Comparison of ENCODE assay signal across 23 cellular contexts in the genomic region with DNA sequence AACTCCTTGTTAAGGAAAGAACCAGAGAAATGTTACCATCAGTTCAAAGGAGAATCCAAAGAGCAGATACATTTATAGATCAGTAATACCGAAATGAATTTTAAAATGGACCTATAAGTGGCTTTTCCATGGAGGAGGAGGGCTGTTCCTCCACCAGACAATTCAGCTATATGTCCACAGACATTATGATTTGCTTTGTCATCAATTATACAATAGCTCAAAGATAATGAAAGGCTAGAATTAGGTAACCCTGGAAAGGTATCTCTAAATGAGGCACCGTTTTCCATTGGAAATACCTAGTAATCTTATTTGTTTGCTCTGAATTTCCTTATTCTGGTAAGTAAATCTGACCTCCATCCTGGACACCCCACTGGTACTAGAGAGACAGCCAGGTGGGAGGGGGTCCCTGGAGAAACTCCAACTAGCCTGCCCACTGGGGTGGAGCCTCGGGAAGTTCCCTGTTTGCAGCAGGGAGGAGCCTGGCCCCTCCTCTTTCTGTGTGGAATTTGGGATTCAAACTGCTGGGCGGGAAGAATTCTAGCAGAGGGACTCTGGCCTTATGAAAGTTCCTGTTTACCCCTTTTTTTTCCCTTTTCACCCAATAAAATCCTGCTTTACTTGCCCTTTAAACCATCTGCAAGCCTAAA.
DNase-seq lines count a peak whose midpoint lies in the region.
"Had no signal": no experiment of that assay in that cellular context is flagged by ENCODE, and none has a peak within 500 bp of the region (broad histone marks: within the 10 kb centered on the region; RNA-seq: fewer than 3 reads in every experiment).

No MANE protein-coding gene starts in this region.

- H3K4ac ChIP-seq in neuronal stem cell (ENCODE audit: low read length), result no peak overlapping the region

- H4K91ac ChIP-seq in neuronal stem cell (ENCODE audit: low read depth, low read length, poor library complexity), result no peak overlapping the region

- no peaks in the 10 kb centered on the region for H3K27me3 ChIP-seq in NT2/D1 (ENCODE audit: insufficient read depth, insufficient read length)
- peaks cover 30% of the 10 kb centered on the region for H3K27me3 ChIP-seq in iPS-18a (ENCODE audit: control insufficient read depth, insufficient read depth, low read length)
- H3K27me3 ChIP-seq in neuronal stem cell (ENCODE audit: control insufficient read depth in 3 of 3, insufficient read depth in 3 of 3, low read depth in 1 of 3, low read length in 3 of 3), result no peaks in the 10 kb centered on the region
- H3K27me3 ChIP-seq in effector memory CD4-positive, alpha-beta T cell (replicated peaks; ENCODE audit: control insufficient read depth, insufficient read depth, low read length, poor library complexity, severe bottlenecking), result no peaks in the 10 kb centered on the region
- H3K27me3 ChIP-seq: heart left ventricle, spleen, tibial artery had no signal

- H3K36me3 ChIP-seq in NT2/D1 (ENCODE audit: insufficient read depth, insufficient read length, low read length), result no peaks in the 10 kb centered on the region
- H3K36me3 ChIP-seq in iPS-18a (ENCODE audit: control insufficient read depth, low read depth, low read length), result no peaks in the 10 kb centered on the region
- no peaks in the 10 kb centered on the region for H3K36me3 ChIP-seq in neuronal stem cell (replicated peaks in 1 of 2; ENCODE audit: control insufficient read depth in 2 of 2, insufficient read depth in 2 of 2, low read length in 2 of 2)
- no peaks in the 10 kb centered on the region for H3K36me3 ChIP-seq in effector memory CD4-positive, alpha-beta T cell (ENCODE audit: control insufficient read depth, insufficient read depth, low read length)
- H3K36me3 ChIP-seq: heart left ventricle, lower lobe of right lung, spleen, tibial artery had no signal

- no peak overlapping the region for H2BK12ac ChIP-seq in neuronal stem cell (ENCODE audit: low read length)

- H3K9ac ChIP-seq in NT2/D1 (ENCODE audit: insufficient read length, low read depth) (no peak overlapping the region), iPS-18a (ENCODE audit: low read length) (peak overlapping the region; percentile 25), neuronal stem cell (ENCODE audit: low read depth, low read length, poor library complexity) (no peak overlapping the region)

- no peak overlapping the region for H3K18ac ChIP-seq in neuronal stem cell (ENCODE audit: low read length)

- no peak overlapping the region for H3K14ac ChIP-seq in neuronal stem cell (ENCODE audit: low read length)

- H3K23ac ChIP-seq in neuronal stem cell (ENCODE audit: low read depth, low read length, poor library complexity), result no peak overlapping the region

- H3K4me1 ChIP-seq in NT2/D1 (ENCODE audit: insufficient read depth, insufficient read length), result no peaks in the 10 kb centered on the region
- H3K4me1 ChIP-seq in iPS-18a (ENCODE audit: control insufficient read depth, low read depth, low read length), result peaks cover 53% of the 10 kb centered on the region
- peaks cover 4 to 11% of the 10 kb centered on the region in 2 donors for H3K4me1 ChIP-seq in neuronal stem cell (ENCODE audit: control insufficient read depth in 2 of 2, insufficient read depth in 1 of 2, low read depth in 1 of 2, low read length in 2 of 2)
- H3K4me1 ChIP-seq in effector memory CD4-positive, alpha-beta T cell (ENCODE audit: control insufficient read depth, insufficient read depth, low read length, poor library complexity, severe bottlenecking), result no peaks in the 10 kb centered on the region
- H3K4me1 ChIP-seq: lower lobe of right lung had no signal

- H2AK5ac ChIP-seq in neuronal stem cell (ENCODE audit: low read depth, low read length), result no peak overlapping the region

- H3K4me3 ChIP-seq in NT2/D1 (ENCODE audit: insufficient read length, low read depth), result no peak overlapping the region
- no peak overlapping the region for H3K4me3 ChIP-seq in iPS-18a (ENCODE audit: low read length)
- H3K4me3 ChIP-seq in neuronal stem cell (ENCODE audit: low read length in 2 of 2), result no peak overlapping the region
- H3K4me3 ChIP-seq in effector memory CD4-positive, alpha-beta T cell (ENCODE audit: insufficient read depth, low read depth, low read length, poor library complexity, severe bottlenecking), result no peak overlapping the region
- H3K4me3 ChIP-seq: spleen, tibial artery had no signal

- H2AFZ ChIP-seq in neuronal stem cell (ENCODE audit: low read length), result peak overlapping the region; percentile 28

- H2BK120ac ChIP-seq in neuronal stem cell (ENCODE audit: low read depth, low read length), result no peak overlapping the region

- H2BK15ac ChIP-seq in neuronal stem cell (ENCODE audit: low read length), result no peak overlapping the region

- no peaks in the 10 kb centered on the region for H3K79me1 ChIP-seq in neuronal stem cell (ENCODE audit: low read depth, low read length)

- H3K27ac ChIP-seq in iPS-18a (ENCODE audit: low read length) (no peak overlapping the region), neuronal stem cell (replicated peaks; ENCODE audit: low read length) (no peak overlapping the region)
- no peak overlapping the region for H3K27ac ChIP-seq in effector memory CD4-positive, alpha-beta T cell (ENCODE audit: insufficient read depth, low read length, poor library complexity, severe bottlenecking)
- H3K27ac ChIP-seq: coronary artery, spleen, tibial artery had no signal

- H4K8ac ChIP-seq in neuronal stem cell (ENCODE audit: low read depth, low read length), result no peak overlapping the region

- no peak overlapping the region for H3K4me2 ChIP-seq in neuronal stem cell (ENCODE audit: insufficient read depth, low read length, poor library complexity, severe bottlenecking)

- no peak overlapping the region for H2BK5ac ChIP-seq in neuronal stem cell (ENCODE audit: low read length)

- no CpG with 5 or more reads among the region's 4 CpGs for WGBS in neuronal stem cell (ENCODE audit: extremely low coverage in 2 of 2, insufficient read length in 2 of 2, insufficient replicate concordance in 1 of 2), 2 donors

- DNase-seq in NCI-H1092 treated with DMSO at 0.1 percent for 48 hours (lab: John Stamatoyannopoulos, UW) (peak; percentile 10), NCI-H1092 (lab: John Stamatoyannopoulos, UW) (no peak), NT2/D1 (ENCODE audit: low read depth, low spot score) (peak; percentile 54), neuronal stem cell (ENCODE audit: low spot score) (peak; percentile 15), C1 segment of cervical spinal cord (lab: John Stamatoyannopoulos, UW) (no peak), NCI-H1048 (lab: John Stamatoyannopoulos, UW) (no peak)
- DNase-seq in effector memory CD4-positive, alpha-beta T cell, result no peak
- DNase-seq: 8988T; activated naive CD4-positive, alpha-beta T cell treated with anti-CD3 and anti-CD28 coated beads for 36 hours; activated T-cell treated with anti-CD3 and anti-CD28 coated beads, Interleukin-2, amount 50 U/mL, for 48 hours; AML-193; amygdala; DMS79; heart left ventricle; lower lobe of right lung; NCI-H2107; NCI-H526 treated with DMSO at 0.1 percent for 48 hours; spleen; stimulated activated CD4-positive, alpha-beta T cell treated with anti-CD3 and anti-CD28 coated beads, Interleukin-4, amount 100 ng/mL, for 24 hours; T-cell; tibial artery had no signal

- peaks cover 14% of the 10 kb centered on the region; the same call in 1 of the 2 replicates for H3K9me3 ChIP-seq in NT2/D1 (ENCODE audit: insufficient read depth, low read length)
- H3K9me3 ChIP-seq in iPS-18a (ENCODE audit: control insufficient read depth, low read depth, low read length), result no peaks in the 10 kb centered on the region
- peaks cover 0 to 2% of the 10 kb centered on the region in 2 donors for H3K9me3 ChIP-seq in neuronal stem cell (replicated peaks in 1 of 2; ENCODE audit: control insufficient read depth in 2 of 2, insufficient read depth in 1 of 2, low read depth in 1 of 2, low read length in 2 of 2)
- no peaks in the 10 kb centered on the region for H3K9me3 ChIP-seq in effector memory CD4-positive, alpha-beta T cell (ENCODE audit: control insufficient read depth, low read length)
- H3K9me3 ChIP-seq: heart left ventricle, lower lobe of right lung, spleen, tibial artery had no signal

Comparison
In these comparisons a context has a peak if more than half of its experiments do, and no peak if none do; other contexts are left out.
1. DNase-seq: peak in NCI-H1092 treated with DMSO at 0.1 percent for 48 hours (single experiment), NT2/D1 (single experiment) and neuronal stem cell (single experiment); none in NCI-H1092 (single experiment), C1 segment of cervical spinal cord (0 of 14), effector memory CD4-positive, alpha-beta T cell (0 of 3) and NCI-H1048 (single experiment).